Comparison of ENCODE assay signal across 10 cellular contexts in genomic region chr10:93921338-93921737, GRCh38. TPM values are rescaled to one million over a fixed set of nuclear protein-coding genes. Genes with fewer than 3 reads are reported as not detected.
A peak's percentile ranks its signal among the peaks of the same experiment; 100 is the strongest.
DNase-seq lines count a peak whose midpoint lies in the region; ATAC-seq and TF ChIP-seq lines count a peak whose summit lies in the region.
"Had no signal": no experiment of that assay in that cellular context is flagged by ENCODE, and none has a peak within 500 bp of the region (broad histone marks: within the 10 kb centered on the region; RNA-seq: fewer than 3 reads in every experiment).

No MANE protein-coding gene starts in this region.

- H3K79me2 ChIP-seq in fibroblast of lung (ENCODE audit: control insufficient read depth, insufficient read depth, low read length): no peaks in the 10 kb centered on the region

- no peaks in the 10 kb centered on the region for H3K27me3 Mint-ChIP-seq in activated naive CD8-positive, alpha-beta T cell treated with anti-CD3 and anti-CD28 coated beads, Interleukin-2, amount 50 U/mL, for 24 hours
- H3K27me3 Mint-ChIP-seq in activated naive CD8-positive, alpha-beta T cell treated with anti-CD3 and anti-CD28 coated beads for 36 hours: no peaks in the 10 kb centered on the region
- H3K27me3 Mint-ChIP-seq in T-helper 17 cell: no peaks in the 10 kb centered on the region
- no peaks in the 10 kb centered on the region for H3K27me3 Mint-ChIP-seq in stimulated activated naive CD8-positive, alpha-beta T cell treated with anti-CD3 and anti-CD28 coated beads, Interleukin-15, amount 100 ng/mL, for 72 hours

- no peak overlapping the region for H2AFZ ChIP-seq in fibroblast of lung (ENCODE audit: low read length)

- no peak overlapping the region for H3K4me2 ChIP-seq in fibroblast of lung (ENCODE audit: extremely low read depth, insufficient read depth, low read length)

- H3K27ac Mint-ChIP-seq in activated naive CD8-positive, alpha-beta T cell treated with anti-CD3 and anti-CD28 coated beads, Interleukin-2, amount 50 U/mL, for 24 hours: no peak overlapping the region
- no peak overlapping the region for H3K27ac Mint-ChIP-seq in activated naive CD8-positive, alpha-beta T cell treated with anti-CD3 and anti-CD28 coated beads for 36 hours
- H3K27ac Mint-ChIP-seq in T-helper 17 cell: no peak overlapping the region
- H3K27ac Mint-ChIP-seq in stimulated activated naive CD8-positive, alpha-beta T cell treated with anti-CD3 and anti-CD28 coated beads, Interleukin-15, amount 100 ng/mL, for 72 hours: no peak overlapping the region

- H3K9me3 ChIP-seq in T-helper 17 cell (ENCODE audit: control insufficient read depth, low read length, poor library complexity, severe bottlenecking): no peaks in the 10 kb centered on the region
- no peaks in the 10 kb centered on the region for H3K9me3 ChIP-seq in fibroblast of lung (ENCODE audit: control insufficient read depth, insufficient read depth, low read depth, low read length)

- no peaks in the 10 kb centered on the region for H3K9me3 Mint-ChIP-seq in activated naive CD8-positive, alpha-beta T cell treated with anti-CD3 and anti-CD28 coated beads, Interleukin-2, amount 50 U/mL, for 24 hours
- no peaks in the 10 kb centered on the region for H3K9me3 Mint-ChIP-seq in activated naive CD8-positive, alpha-beta T cell treated with anti-CD3 and anti-CD28 coated beads for 36 hours
- no peaks in the 10 kb centered on the region for H3K9me3 Mint-ChIP-seq in stimulated activated naive CD8-positive, alpha-beta T cell treated with anti-CD3 and anti-CD28 coated beads, Interleukin-15, amount 100 ng/mL, for 72 hours

- no peaks in the 10 kb centered on the region for H3K4me1 ChIP-seq in fibroblast of lung (ENCODE audit: control insufficient read depth, extremely low read depth, insufficient read depth, low read length)

- peak; percentile 25 to 40 for TF ChIP-seq CTCF in fibroblast of lung (conservative IDR thresholded peaks at IDR 0.05 in 1 of 2, IDR thresholded peaks at IDR 0.05 in 1 of 2; ENCODE audit: low read depth in 1 of 2, low read length in 2 of 2)

- H3K9ac ChIP-seq in fibroblast of lung (ENCODE audit: insufficient read depth, low read length): no peak overlapping the region

- no peaks in the 10 kb centered on the region for H3K27me3 ChIP-seq in fibroblast of lung (ENCODE audit: control insufficient read depth, insufficient read depth, low read length)

- no peak overlapping the region for H3K4me3 Mint-ChIP-seq in activated naive CD8-positive, alpha-beta T cell treated with anti-CD3 and anti-CD28 coated beads, Interleukin-2, amount 50 U/mL, for 24 hours
- no peak overlapping the region for H3K4me3 Mint-ChIP-seq in activated naive CD8-positive, alpha-beta T cell treated with anti-CD3 and anti-CD28 coated beads for 36 hours
- no peak overlapping the region for H3K4me3 Mint-ChIP-seq in T-helper 17 cell
- no peak overlapping the region for H3K4me3 Mint-ChIP-seq in stimulated activated naive CD8-positive, alpha-beta T cell treated with anti-CD3 and anti-CD28 coated beads, Interleukin-15, amount 100 ng/mL, for 72 hours

- H3K4me1 Mint-ChIP-seq in activated naive CD8-positive, alpha-beta T cell treated with anti-CD3 and anti-CD28 coated beads, Interleukin-2, amount 50 U/mL, for 24 hours: no peaks in the 10 kb centered on the region
- no peaks in the 10 kb centered on the region for H3K4me1 Mint-ChIP-seq in activated naive CD8-positive, alpha-beta T cell treated with anti-CD3 and anti-CD28 coated beads for 36 hours
- peaks cover 7% of the 10 kb centered on the region for H3K4me1 Mint-ChIP-seq in T-helper 17 cell
- H3K4me1 Mint-ChIP-seq in stimulated activated naive CD8-positive, alpha-beta T cell treated with anti-CD3 and anti-CD28 coated beads, Interleukin-15, amount 100 ng/mL, for 72 hours: no peaks in the 10 kb centered on the region

- H3K36me3 Mint-ChIP-seq in activated naive CD8-positive, alpha-beta T cell treated with anti-CD3 and anti-CD28 coated beads, Interleukin-2, amount 50 U/mL, for 24 hours (ENCODE audit: low read depth): peaks cover 5% of the 10 kb centered on the region
- peaks cover 1% of the 10 kb centered on the region for H3K36me3 Mint-ChIP-seq in activated naive CD8-positive, alpha-beta T cell treated with anti-CD3 and anti-CD28 coated beads for 36 hours
- H3K36me3 Mint-ChIP-seq in T-helper 17 cell (ENCODE audit: low read depth): no peaks in the 10 kb centered on the region

- H3K36me3 ChIP-seq in fibroblast of lung (ENCODE audit: control insufficient read depth, insufficient read depth, low read length): no peaks in the 10 kb centered on the region

- peak; percentile 32 for DNase-seq in activated naive CD8-positive, alpha-beta T cell treated with anti-CD3 and anti-CD28 coated beads, Interleukin-2, amount 50 U/mL, for 24 hours
- DNase-seq in activated naive CD8-positive, alpha-beta T cell treated with anti-CD3 and anti-CD28 coated beads for 36 hours: no peak
- DNase-seq in T-helper 17 cell (peak in 2 of 3 donors; percentile 10 to 13), fibroblast of lung (ENCODE audit: low read depth in 2 of 2) (no peak), NCI-H1417 treated with DMSO at 0.1 percent for 48 hours (lab: John Stamatoyannopoulos, UW) (no peak)
- DNase-seq in stimulated activated naive CD8-positive, alpha-beta T cell treated with anti-CD3 and anti-CD28 coated beads, Interleukin-15, amount 100 ng/mL, for 72 hours: peak; percentile 3 to 9
- DNase-seq: DMS153, hippocampal formation had no signal

- H3K27ac ChIP-seq in fibroblast of lung (ENCODE audit: insufficient read depth, low read length): no peak overlapping the region

- H4K20me1 ChIP-seq in fibroblast of lung (ENCODE audit: control insufficient read depth, extremely low read depth, insufficient read depth, low read length): no peaks in the 10 kb centered on the region

- H3K4me3 ChIP-seq in fibroblast of lung (replicated peaks in 1 of 4; ENCODE audit: control extremely low read depth in 1 of 4, insufficient read depth in 1 of 4, low read depth in 3 of 4, low read length in 4 of 4): no peak overlapping the region

- no peak for ATAC-seq in activated naive CD8-positive, alpha-beta T cell treated with anti-CD3 and anti-CD28 coated beads, Interleukin-2, amount 50 U/mL, for 24 hours
- ATAC-seq in T-helper 17 cell (peak; percentile 28), GM18498 (IDR thresholded peaks at IDR 0.05; ENCODE audit: unreplicated experiment) (no peak), GM21526 (IDR thresholded peaks at IDR 0.05; ENCODE audit: low FRiP score, unreplicated experiment) (no peak)
- ATAC-seq in stimulated activated naive CD8-positive, alpha-beta T cell treated with anti-CD3 and anti-CD28 coated beads, Interleukin-15, amount 100 ng/mL, for 72 hours: no peak

RNA-seq across cellular contexts. Expression of gene SLC35G1, which starts 27.6 kb away (rescaled TPM):
- 1 to 10 TPM; 4.0 to 5.3 TPM for total RNA-seq in activated naive CD8-positive, alpha-beta T cell treated with anti-CD3 and anti-CD28 coated beads for 36 hours
- total RNA-seq in T-helper 17 cell (1 to 10 TPM; 5.1 to 5.8 TPM), fibroblast of lung (2.1 and 4.0 TPM in 2 replicates)
- 5.7 and 8.1 TPM in 2 replicates for polyA plus RNA-seq in fibroblast of lung
- polyA plus RNA-seq in fibroblast of lung (2012): 3.7 and 4.4 TPM in 2 replicates
- 1.2 and 2.0 TPM in 2 replicates for polyA minus RNA-seq in fibroblast of lung (ENCODE audit: low replicate concordance)

Comparison
In these comparisons a context has a peak if more than half of its experiments do, and no peak if none do; other contexts are left out.
1. DNase-seq: peak in activated naive CD8-positive, alpha-beta T cell treated with anti-CD3 and anti-CD28 coated beads, Interleukin-2, amount 50 U/mL, for 24 hours (single experiment), T-helper 17 cell (2 of 3) and stimulated activated naive CD8-positive, alpha-beta T cell treated with anti-CD3 and anti-CD28 coated beads, Interleukin-15, amount 100 ng/mL, for 72 hours (2 of 2); none in activated naive CD8-positive, alpha-beta T cell treated with anti-CD3 and anti-CD28 coated beads for 36 hours (single experiment), fibroblast of lung (0 of 2) and NCI-H1417 treated with DMSO at 0.1 percent for 48 hours (single experiment).